ENCODE assay signal across 1 cellular context in genomic region chr7:24402655-24403054, GRCh38.
TF ChIP-seq lines count a peak whose summit lies in the region.

No MANE protein-coding gene starts in this region.

TF ChIP-seq in A549, 52 proteins besides CTCF, POLR2A, EP300 and RAD21 (continued from another document):
- no peak for TF ChIP-seq SMC3 (IDR thresholded peaks at IDR 0.05)
- TF ChIP-seq GATA3 (IDR thresholded peaks at IDR 0.05; ENCODE audit: borderline replicate concordance), result no peak
- TF ChIP-seq FOXS1 (CRISPR knock-in tag; IDR thresholded peaks at IDR 0.05), result no peak
- TF ChIP-seq REST (IDR thresholded peaks at IDR 0.05), result no peak
- no peak for TF ChIP-seq FOSB (CRISPR knock-in tag; IDR thresholded peaks at IDR 0.05)
- TF ChIP-seq MAFK (IDR thresholded peaks at IDR 0.05; ENCODE audit: partially characterized antibody), result no peak
- no peak for TF ChIP-seq KDM1A (IDR thresholded peaks at IDR 0.05; ENCODE audit: low read depth)
- no peak for TF ChIP-seq USF2 (IDR thresholded peaks at IDR 0.05)
- no peak for TF ChIP-seq JUNB (IDR thresholded peaks at IDR 0.05)
- TF ChIP-seq ATOH8 (CRISPR knock-in tag; IDR thresholded peaks at IDR 0.05; ENCODE audit: low read depth), result no peak
- TF ChIP-seq FOSL2 (IDR thresholded peaks at IDR 0.05), result no peak
- TF ChIP-seq FOSL2 (CRISPR knock-in tag; IDR thresholded peaks at IDR 0.05), result no peak
- TF ChIP-seq RNF2 (IDR thresholded peaks at IDR 0.05; ENCODE audit: borderline replicate concordance, low read depth), result no peak
- no peak for TF ChIP-seq E2F6 (IDR thresholded peaks at IDR 0.05; ENCODE audit: borderline replicate concordance, low read depth)
- no peak for TF ChIP-seq TFCP2L1 (CRISPR knock-in tag; IDR thresholded peaks at IDR 0.05)
- TF ChIP-seq ZSCAN20 (CRISPR knock-in tag; IDR thresholded peaks at IDR 0.05), result no peak
- no peak for TF ChIP-seq RARB (CRISPR knock-in tag; IDR thresholded peaks at IDR 0.05)
TF ChIP-seq in A549: peak in this region for 0.
